ENCODE assay signal across 1 cellular context in genomic region chr5:62412549-62413329, GRCh38.
TF ChIP-seq lines count a peak whose summit lies in the region.

Gene IPO11 (plus strand): TSS chr5:62412763. CDS start chr5:62437280, 24,517 bp downstream.

TF ChIP-seq in HCT116, 20 proteins besides CTCF, POLR2A, EP300 and RAD21 (continued from another document):
- TF ChIP-seq ZBTB33 (IDR thresholded peaks at IDR 0.05; ENCODE audit: extremely low read depth, insufficient replicate concordance, low read length) (peak; percentile 20), SP1 (IDR thresholded peaks at IDR 0.05; ENCODE audit: low read depth) (peak; percentile 87), EZH2phosphoT487 (IDR thresholded peaks at IDR 0.05; ENCODE audit: borderline replicate concordance) (no peak), EZH2 (IDR thresholded peaks at IDR 0.05) (no peak), SRF (IDR thresholded peaks at IDR 0.05; ENCODE audit: low read depth) (peak; percentile 97)
